8 cellular contexts compared by ENCODE assay signal in the genomic region with DNA sequence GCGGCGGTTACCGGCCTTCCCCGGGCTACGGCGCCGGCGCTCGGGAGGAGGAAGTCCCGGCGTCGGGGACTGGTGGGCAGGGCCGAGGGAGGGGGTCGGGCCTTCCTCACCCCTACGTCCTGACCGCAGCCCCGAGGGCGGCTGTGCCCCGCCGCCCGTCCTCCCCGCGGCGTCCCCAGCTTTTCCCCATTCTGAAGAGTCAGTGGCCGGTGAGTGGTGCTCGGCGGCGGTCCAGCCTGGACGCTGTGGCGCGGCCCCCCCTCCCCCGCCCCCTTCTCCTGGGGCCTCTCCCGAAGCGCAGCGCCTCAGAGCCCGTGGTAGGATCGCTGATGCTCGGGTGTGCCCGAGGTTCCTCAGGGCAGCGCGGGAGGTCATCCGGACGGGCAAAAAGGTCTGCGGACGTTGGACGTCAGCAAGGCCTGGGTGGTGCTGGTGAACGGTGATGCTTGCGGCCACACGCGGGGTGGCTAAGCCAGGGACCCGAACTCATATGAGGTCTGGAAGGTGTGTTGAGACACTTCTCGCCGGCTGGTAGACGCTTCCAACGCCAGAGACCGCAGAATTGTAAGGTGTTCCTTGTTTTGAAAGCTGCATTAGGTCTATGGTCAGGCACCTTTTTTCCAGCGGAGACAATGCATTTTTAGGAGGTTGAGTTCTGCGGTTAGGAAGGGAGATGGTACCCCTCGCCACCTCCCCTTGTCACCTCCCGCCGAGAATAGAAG. TPM values are rescaled to one million over a fixed set of nuclear protein-coding genes. Genes with fewer than 3 reads are reported as not detected.
DNase-seq lines count a peak whose midpoint lies in the region; ATAC-seq, FAIRE-seq and TF ChIP-seq lines count a peak whose summit lies in the region.

No MANE protein-coding gene starts in this region.

- FAIRE-seq in frontal cortex (lab: Jason Lieb, UNC), result no peak

- TF ChIP-seq CTCF in neutrophil (IDR thresholded peaks at IDR 0.05) (no peak), tibial nerve (IDR thresholded peaks at IDR 0.05) (no peak)

- peaks cover 19 to 26% of the 10 kb centered on the region in 2 experiments for H3K4me1 ChIP-seq in neutrophil (ENCODE audit: control insufficient read depth in 1 of 2, insufficient read depth in 1 of 2, low read depth in 1 of 2, low read length in 1 of 2)
- peaks cover 0 to 29% (median 10%) of the 10 kb centered on the region in 4 donors for H3K4me1 ChIP-seq in tibial nerve

- TF ChIP-seq EP300 in tibial nerve (IDR thresholded peaks at IDR 0.05), result peak in 1 of 2 donors; percentile 32

- H3K27me3 ChIP-seq in neutrophil (peaks cover 18% of the 10 kb centered on the region), tibial nerve (no peaks in the 10 kb centered on the region)

- peak; percentile 28 for ATAC-seq in GM18861 (IDR thresholded peaks at IDR 0.05; ENCODE audit: unreplicated experiment)
- peak; percentile 37 for ATAC-seq in HG03066 (IDR thresholded peaks at IDR 0.05; ENCODE audit: low read depth, unreplicated experiment)

- 6 to 8% methylated on average over 31 to 49 of the region's 61 CpGs for WGBS in tibial nerve, 2 donors

- H3K9me3 ChIP-seq in neutrophil (no peaks in the 10 kb centered on the region), tibial nerve (no peaks in the 10 kb centered on the region)

- DNase-seq in AG20443 (ENCODE audit: low spot score) (peak; percentile 86), NOMO-1 treated with DMSO at 0.1 percent for 48 hours (lab: John Stamatoyannopoulos, UW; ENCODE audit: unreplicated experiment) (peak; percentile 58), activated gamma-delta T cell treated with Interleukin-2 at 50 U/mL for 16 hours (peak; percentile 40), frontal cortex (ENCODE audit: low spot score in 2 of 2) (peak; percentile 63 to 70), tibial nerve (ENCODE audit: low spot score in 2 of 2) (peak in 1 of 2 donors; percentile 21)

- TF ChIP-seq POLR2A in tibial nerve (IDR thresholded peaks at IDR 0.05), result no peak

- H3K36me3 ChIP-seq in neutrophil (no peaks in the 10 kb centered on the region), tibial nerve (no peaks in the 10 kb centered on the region)

- H3K4me3 ChIP-seq in neutrophil (ENCODE audit: low read depth in 1 of 2, low read length in 1 of 2), result peak overlapping the region; percentile 62 to 78
- peak overlapping the region; percentile 68 to 89 (median 74) for H3K4me3 ChIP-seq in tibial nerve

- peak overlapping the region; percentile 70 for H3K27ac ChIP-seq in neutrophil
- peak overlapping the region; percentile 90 to 93 (median 92) for H3K27ac ChIP-seq in tibial nerve

RNA-seq across cellular contexts. Expression of a gene that starts 0.7 kb away (rescaled TPM):
- total RNA-seq in frontal cortex (12.2 TPM), tibial nerve (10 to 100 TPM in 1 of 4 donors, 1 to 10 TPM in 3; 5.4 to 10.2 (median 6.8) TPM)

RNA-seq across cellular contexts. Expression of a gene that starts 48.7 kb away (rescaled TPM):
- total RNA-seq in frontal cortex, result 3.7 TPM
- total RNA-seq in tibial nerve, result 10 to 100 TPM; 11.8 to 22.8 (median 16.3) TPM
